8 cellular contexts compared by ENCODE assay signal in the genomic region with DNA sequence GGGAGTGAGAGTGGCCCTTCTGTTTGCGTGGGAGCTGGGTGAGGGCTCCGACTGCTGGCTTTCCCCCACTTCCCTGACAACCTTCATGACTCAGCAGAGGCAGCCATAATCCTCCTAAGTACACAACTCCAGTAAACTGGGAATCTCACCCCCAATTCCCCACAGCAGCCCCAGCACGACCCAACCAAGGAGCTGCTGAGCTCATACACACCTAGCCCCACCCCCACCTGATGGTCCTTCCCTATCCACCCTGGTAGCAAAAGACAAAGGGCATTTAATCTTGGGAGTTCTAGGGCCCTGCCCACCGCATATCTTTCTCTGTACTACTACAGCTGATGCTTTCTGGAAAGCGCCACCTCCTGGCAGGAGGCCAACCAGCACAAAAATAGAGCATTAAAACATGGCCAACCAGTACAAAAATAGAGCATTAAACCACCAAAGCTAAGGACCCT. TPM values are rescaled to one million over a fixed set of nuclear protein-coding genes. Genes with fewer than 3 reads are reported as not detected.
DNase-seq lines count a peak whose midpoint lies in the region; FAIRE-seq and TF ChIP-seq lines count a peak whose summit lies in the region.
"Not testable (repeated sequence)": the region's sequence is repeated elsewhere in the genome, so short reads cannot be mapped to it uniquely, and the experiment has no call there.

No MANE protein-coding gene starts in this region.

- H2BK15ac ChIP-seq in H1 (ENCODE audit: low read length), result not testable (repeated sequence)

- H3K9ac ChIP-seq in H1 (replicated peaks in 1 of 4; ENCODE audit: extremely low read depth in 1 of 4, low read depth in 3 of 4, low read length in 3 of 4), result not testable (repeated sequence)
- peak overlapping the region; percentile 5 for H3K9ac ChIP-seq in iPS-15b (ENCODE audit: low read depth, low read length)

- not testable (repeated sequence) for H3K79me1 ChIP-seq in H1 (ENCODE audit: low read depth, low read length)

- not testable (repeated sequence) for TF ChIP-seq RAD21 in H1 (IDR thresholded peaks at IDR 0.05 in 1 of 2, conservative IDR thresholded peaks at IDR 0.05 in 1 of 2; ENCODE audit: low read depth in 2 of 2, low read length in 2 of 2)

- BruUV-seq in A673 (replicated peaks; lab: Mats Ljungman, UMichigan), result not testable (repeated sequence)

- H4K91ac ChIP-seq in H1 (replicated peaks; ENCODE audit: insufficient read length, low read length), result not testable (repeated sequence)

- H2BK12ac ChIP-seq in H1 (ENCODE audit: low read depth, low read length), result not testable (repeated sequence)

- not testable (repeated sequence) for H2BK20ac ChIP-seq in H1 (ENCODE audit: low read length)

- intact Hi-C loops in A673 (cut with micrococcal nuclease; ENCODE audit: unreplicated experiment), result not testable (repeated sequence)

- H3K27ac Mint-ChIP-seq in activated T-cell treated with anti-CD3 and anti-CD28 coated beads, Interleukin-2, amount 50 U/mL, for 24 hours, result peak overlapping the region; percentile 48

- DNase-seq in A673 (ENCODE audit: low spot score); GM12864 (ENCODE audit: low read depth); activated T-cell treated with anti-CD3 and anti-CD28 coated beads, Interleukin-2, amount 50 U/mL, for 24 hours; retinal pigment epithelial cell (ENCODE audit: low read depth): not testable (repeated sequence)
- peak; percentile 24 to 37 for DNase-seq in Kasumi-1 (lab: John Stamatoyannopoulos, UW)
- peak; percentile 24 for DNase-seq in RPMI8226
- peak in 1 of 2 experiments; percentile 66 for DNase-seq in H1 (ENCODE audit: low read depth in 1 of 2, low spot score in 2 of 2)

- H3K27ac ChIP-seq in A673 (ENCODE audit: low read depth, low read length, poor library complexity, severe bottlenecking); H1 (ENCODE audit: low read depth, low read length): not testable (repeated sequence)

- not testable (repeated sequence) for H3K27me3 Mint-ChIP-seq in activated T-cell treated with anti-CD3 and anti-CD28 coated beads, Interleukin-2, amount 50 U/mL, for 24 hours

- H4K8ac ChIP-seq in H1 (ENCODE audit: extremely low read depth, insufficient read depth, low read length), result peak overlapping the region; percentile 88; the same call in 1 of the 2 replicates

- H4K5ac ChIP-seq in H1 (ENCODE audit: insufficient read length, low read depth, low read length), result not testable (repeated sequence)

- H3K23me2 ChIP-seq in H1 (ENCODE audit: low read depth, low read length), result not testable (repeated sequence)

- TF ChIP-seq CTCF in A673 (conservative IDR thresholded peaks at IDR 0.05; ENCODE audit: low read depth, low read length) (0 out of 2 replicates have a peak, but pooled peaks have one; percentile 21), GM12864 (IDR thresholded peaks at IDR 0.05; ENCODE audit: low read depth, low read length, missing control alignments) (peak; percentile 21), H1 (IDR thresholded peaks at IDR 0.05; ENCODE audit: control extremely low read depth in 1 of 3, insufficient read depth in 1 of 3, low read depth in 1 of 3, low read length in 3 of 3) (peak in 2 of 3 experiments; percentile 46 to 47; a peak in 3 of 4 replicates)
- TF ChIP-seq CTCF in retinal pigment epithelial cell (conservative IDR thresholded peaks at IDR 0.05; ENCODE audit: low read depth, low read length), result not testable (repeated sequence)

- not testable (repeated sequence) for H3K23ac ChIP-seq in H1 (ENCODE audit: insufficient read length)

- H4K20me1 ChIP-seq in H1 (replicated peaks in 1 of 2; ENCODE audit: control insufficient read depth in 1 of 2, insufficient read depth in 2 of 2, low read length in 2 of 2), result not testable (repeated sequence)

- H3K4me2 ChIP-seq in H1 (ENCODE audit: insufficient read depth in 1 of 2, low read depth in 2 of 2, low read length in 2 of 2), result not testable (repeated sequence)

- H3K36me3 Mint-ChIP-seq in activated T-cell treated with anti-CD3 and anti-CD28 coated beads, Interleukin-2, amount 50 U/mL, for 24 hours (ENCODE audit: low read depth), result peaks cover 25% of the 10 kb centered on the region

- not testable (repeated sequence) for H3K9me3 Mint-ChIP-seq in activated T-cell treated with anti-CD3 and anti-CD28 coated beads, Interleukin-2, amount 50 U/mL, for 24 hours

- not testable (repeated sequence) for H3K4me3 ChIP-seq in A673 (ENCODE audit: low read depth, low read length, poor library complexity, severe bottlenecking); GM12864 (ENCODE audit: low read depth, low read length); H1 (ENCODE audit: extremely low read depth in 1 of 4, insufficient read depth in 2 of 4, low read depth in 3 of 4, low read length in 4 of 4); iPS-15b (ENCODE audit: low read depth, low read length)
- H3K4me3 ChIP-seq in retinal pigment epithelial cell (ENCODE audit: low read length), result peak overlapping the region; percentile 15

- peak overlapping the region; percentile 69; the same call in 1 of the 2 replicates for H2AFZ ChIP-seq in H1 (ENCODE audit: low read length)

- not testable (repeated sequence) for H3K4me1 ChIP-seq in A673 (ENCODE audit: insufficient read depth, low read length, poor library complexity, severe bottlenecking); H1 (replicated peaks in 1 of 4; ENCODE audit: control insufficient read depth in 3 of 4, insufficient read depth in 4 of 4, low read length in 3 of 4); iPS-15b (ENCODE audit: control insufficient read depth, insufficient read depth, low read length)

- H2BK5ac ChIP-seq in H1 (ENCODE audit: low read depth, low read length), result not testable (repeated sequence)

- H3K79me2 ChIP-seq in H1 (ENCODE audit: control insufficient read depth in 1 of 2, insufficient read depth in 2 of 2, low read length in 2 of 2), result not testable (repeated sequence)

- not testable (repeated sequence) for TF ChIP-seq EP300 in H1 (IDR thresholded peaks at IDR 0.05; ENCODE audit: borderline replicate concordance in 1 of 2, low read depth in 2 of 2, low read length in 2 of 2)

- H3K9me3 ChIP-seq in A673 (ENCODE audit: low read depth, low read length, poor library complexity, severe bottlenecking); H1 (ENCODE audit: insufficient read depth in 2 of 2, low read depth in 1 of 2, low read length in 1 of 2); iPS-15b (ENCODE audit: control insufficient read depth, insufficient read depth, low read length): not testable (repeated sequence)

- not testable (repeated sequence) for H3K36me3 ChIP-seq in A673 (ENCODE audit: insufficient read depth, low read length, poor library complexity, severe bottlenecking); H1 (ENCODE audit: control insufficient read depth in 2 of 4, insufficient read depth in 4 of 4, low read length in 3 of 4); iPS-15b (ENCODE audit: control insufficient read depth, insufficient read depth, low read length)

- POLR2A ChIA-PET in A673 (lab: Charles Lee; ENCODE audit: low non-redundant PET), result not testable (repeated sequence)
- POLR2A ChIA-PET in H1 (lab: Charles Lee; ENCODE audit: partially characterized antibody), result interaction anchor here (1.9 kb wide), 1 partner anchor 21 kb away, joined by 4 read pairs; a partner anchor contains a TSS

- not testable (repeated sequence) for H3K27me3 ChIP-seq in A673 (replicated peaks; ENCODE audit: insufficient read depth, low read depth, low read length, poor library complexity); H1 (replicated peaks in 1 of 4; ENCODE audit: control insufficient read depth in 3 of 4, extremely low read depth in 1 of 4, insufficient read depth in 3 of 4, low read length in 3 of 4); iPS-15b (ENCODE audit: control insufficient read depth, insufficient read depth, low read length)

- peaks cover 76% of the 10 kb centered on the region for H3K4me1 Mint-ChIP-seq in activated T-cell treated with anti-CD3 and anti-CD28 coated beads, Interleukin-2, amount 50 U/mL, for 24 hours (ENCODE audit: low read depth)

- H3K4ac ChIP-seq in H1 (replicated peaks; ENCODE audit: insufficient read length, low read depth, low read length), result not testable (repeated sequence)

- not testable (repeated sequence) for H2AK5ac ChIP-seq in H1 (ENCODE audit: low read depth, low read length)

- 64% methylated on average over 5 of the region's 5 CpGs; no CpG with 5 or more reads in 1 of the 2 experiments for WGBS in H1 (ENCODE audit: extremely low coverage in 1 of 2, insufficient coverage in 1 of 2, insufficient read length in 1 of 2, insufficient replicate concordance in 2 of 2, low coverage in 1 of 2, low lambda C conversion rate in 2 of 2, missing lambda C conversion rate in 1 of 2), 2 experiments

- H2BK120ac ChIP-seq in H1 (replicated peaks; ENCODE audit: low read depth, low read length), result not testable (repeated sequence)

- FAIRE-seq in H1 (lab: Jason Lieb, UNC), result not testable (repeated sequence)

- H3K56ac ChIP-seq in H1 (replicated peaks; ENCODE audit: insufficient read length, low read depth, low read length), result not testable (repeated sequence)

- not testable (repeated sequence) for H3K14ac ChIP-seq in H1 (ENCODE audit: insufficient read length)

- not testable (repeated sequence) for H3K18ac ChIP-seq in H1 (ENCODE audit: extremely low read depth, low read length)

- TF ChIP-seq POLR2A in H1 (IDR thresholded peaks at IDR 0.05; ENCODE audit: control extremely low read depth in 1 of 2, low read depth in 2 of 2, low read length in 2 of 2), result not testable (repeated sequence)

- H3K4me3 Mint-ChIP-seq in activated T-cell treated with anti-CD3 and anti-CD28 coated beads, Interleukin-2, amount 50 U/mL, for 24 hours, result not testable (repeated sequence)

- CTCF ChIA-PET in A673 (lab: Charles Lee), result not testable (repeated sequence)
- CTCF ChIA-PET in H1 (lab: Charles Lee; ENCODE audit: partially characterized antibody), result interaction anchor here (0.6 to 4.2 kb wide), 24 partner anchors 8 to 341 kb away, joined by 3 to 21 read pairs (median 3); a partner anchor contains a TSS

TF ChIP-seq in H1, 55 proteins besides CTCF, POLR2A, EP300 and RAD21:
- TF ChIP-seq TAF1 (IDR thresholded peaks at IDR 0.05; ENCODE audit: low read depth, low read length), result 0 out of 2 replicates have a peak, but pooled peaks have one; percentile 14
TF ChIP-seq in H1: peak in this region for 1; not testable (repeated sequence) for 54.

RNA-seq across cellular contexts. Expression of a gene that starts 21.0 kb away (rescaled TPM):
- 1.7 and 1.9 TPM in 2 replicates for total RNA-seq in A673 (2021)
- total RNA-seq in H1 (2021; fragmentation: NEBNext Ultra II Directional; extraction: Animal tissue kit (Norgen Biotek cat#: 25700)), result 0.23 and 0.58 TPM in 2 replicates
- polyA plus RNA-seq in H1 (2011; rRNA removed), result 0.11 and 0.29 TPM in 2 replicates
- 0.21 TPM for polyA plus RNA-seq in H1 (2011; cell fraction: cytosol; rRNA removed)
- 0.23 TPM for polyA plus RNA-seq in H1 (2011; cell fraction: nucleus; rRNA removed)
- polyA plus RNA-seq in H1 (2012, experiment 1 of 2), result 0.12 to 0.36 TPM (median 0.31 TPM) in 4 replicates
- not detected for polyA plus RNA-seq in H1 (2012, experiment 2 of 2)
- polyA plus RNA-seq in H1 (2013, experiment 1 of 2), result 0.30 TPM
- 0.35 TPM for polyA plus RNA-seq in H1 (2013, experiment 2 of 2)
- polyA minus RNA-seq in H1 (2011; rRNA and poly(A)+ RNA removed), result 0.44 and 0.98 TPM in 2 replicates
- not detected for polyA minus RNA-seq in H1 (2011; cell fraction: cytosol; rRNA and poly(A)+ RNA removed)
- polyA minus RNA-seq in H1 (2011; cell fraction: nucleus; rRNA and poly(A)+ RNA removed), result 1.8 TPM
